In the genomic region with DNA sequence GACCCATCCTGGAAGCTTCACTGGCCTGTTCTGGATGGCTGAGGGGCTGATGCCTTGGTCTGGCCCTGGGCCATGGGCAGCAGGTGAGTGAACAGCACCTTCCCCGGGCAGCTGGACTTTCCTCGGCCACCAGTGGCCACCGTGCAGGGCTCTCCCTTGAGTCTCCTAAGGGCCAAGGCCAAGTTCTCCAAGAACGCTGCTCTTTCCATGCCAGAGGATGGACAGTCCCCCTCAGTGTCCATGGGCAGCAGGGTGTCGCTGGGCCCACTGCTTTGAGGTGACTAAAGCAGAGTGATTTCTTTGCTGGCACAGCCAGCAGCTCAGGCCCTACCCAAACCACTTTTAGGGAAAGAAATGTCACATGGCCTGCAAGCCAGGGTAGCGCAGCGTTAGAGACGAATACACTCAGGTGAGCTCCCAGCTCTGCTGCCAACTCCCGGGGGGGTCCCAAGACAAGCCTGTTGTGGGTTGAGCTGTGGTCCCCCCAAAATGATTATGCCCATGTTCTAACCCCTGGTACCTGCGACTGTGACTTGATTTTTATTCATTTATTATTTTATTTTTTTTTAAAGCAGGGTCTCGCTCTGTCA, we compare ENCODE assay signal across 18 cellular contexts. TPM values are rescaled to one million over a fixed set of nuclear protein-coding genes. Genes with fewer than 3 reads are reported as not detected.
DNase-seq lines count a peak whose midpoint lies in the region; ATAC-seq, FAIRE-seq and TF ChIP-seq lines count a peak whose summit lies in the region.
"Had no signal": no experiment of that assay in that cellular context is flagged by ENCODE, and none has a peak within 500 bp of the region (broad histone marks: within the 10 kb centered on the region; RNA-seq: fewer than 3 reads in every experiment).

No MANE protein-coding gene starts in this region.

- no peak overlapping the region for H3K27ac ChIP-seq in IMR-90 (ENCODE audit: insufficient read depth, low read length)
- no peak overlapping the region for H3K27ac ChIP-seq in H1 (ENCODE audit: low read depth, low read length)
- no peak overlapping the region for H3K27ac ChIP-seq in neuronal stem cell (replicated peaks; ENCODE audit: low read length)

- H3K9me1 ChIP-seq in IMR-90 (ENCODE audit: insufficient read depth, low read length) = peaks cover 20% of the 10 kb centered on the region

- H2AK9ac ChIP-seq in IMR-90 (replicated peaks; ENCODE audit: low read depth, low read length, poor library complexity) = no peak overlapping the region

- no peak overlapping the region for H4K91ac ChIP-seq in IMR-90 (ENCODE audit: insufficient read depth, low read depth, low read length)
- no peak overlapping the region for H4K91ac ChIP-seq in H1 (replicated peaks; ENCODE audit: insufficient read length, low read length)
- no peak overlapping the region for H4K91ac ChIP-seq in neuronal stem cell (ENCODE audit: low read depth, low read length, poor library complexity)

- H3K9ac ChIP-seq in IMR-90 (ENCODE audit: low read depth, low read length) = no peak overlapping the region
- no peak overlapping the region for H3K9ac ChIP-seq in H1 (replicated peaks in 1 of 4; ENCODE audit: extremely low read depth in 1 of 4, low read depth in 3 of 4, low read length in 3 of 4)
- no peak overlapping the region for H3K9ac ChIP-seq in neuronal stem cell (ENCODE audit: low read depth, low read length, poor library complexity)

- H2BK20ac ChIP-seq in IMR-90 (ENCODE audit: low read depth, low read length) (no peak overlapping the region), H1 (ENCODE audit: low read length) (no peak overlapping the region)

- H3K23ac ChIP-seq in IMR-90 (ENCODE audit: low read depth, low read length) = no peak overlapping the region
- no peak overlapping the region for H3K23ac ChIP-seq in H1 (ENCODE audit: insufficient read length)
- H3K23ac ChIP-seq in neuronal stem cell (ENCODE audit: low read depth, low read length, poor library complexity) = no peak overlapping the region

- H3K4me1 ChIP-seq in IMR-90 (ENCODE audit: control insufficient read depth, insufficient read depth, low read length) (peaks cover 9% of the 10 kb centered on the region), H1 (replicated peaks in 1 of 4; ENCODE audit: control insufficient read depth in 3 of 4, insufficient read depth in 4 of 4, low read length in 3 of 4) (peaks cover 3 to 12% (median 6%) of the 10 kb centered on the region in 4 experiments), neuronal stem cell (ENCODE audit: control insufficient read depth in 2 of 2, insufficient read depth in 1 of 2, low read depth in 1 of 2, low read length in 2 of 2) (peaks cover 8 to 12% of the 10 kb centered on the region in 2 donors)

- WGBS in IMR-90 (ENCODE audit: extremely low coverage in 2 of 2, insufficient read length in 1 of 2), 2 experiments = 95% methylated on average over 6 of the region's 11 CpGs; no CpG with 5 or more reads in 1 of the 2 experiments
- WGBS in H1 (ENCODE audit: extremely low coverage in 1 of 2, insufficient coverage in 1 of 2, insufficient read length in 1 of 2, insufficient replicate concordance in 2 of 2, low coverage in 1 of 2, low lambda C conversion rate in 2 of 2, missing lambda C conversion rate in 1 of 2), 2 experiments = 89% methylated on average over 10 of the region's 11 CpGs; no CpG with 5 or more reads in 1 of the 2 experiments
- no CpG with 5 or more reads among the region's 11 CpGs for WGBS in neuronal stem cell (ENCODE audit: extremely low coverage in 2 of 2, insufficient read length in 2 of 2, insufficient replicate concordance in 1 of 2), 2 donors

- H4K20me1 ChIP-seq in IMR-90 (ENCODE audit: insufficient read depth, low read length) (no peaks in the 10 kb centered on the region), H1 (replicated peaks in 1 of 2; ENCODE audit: control insufficient read depth in 1 of 2, insufficient read depth in 2 of 2, low read length in 2 of 2) (peaks cover 4 to 7% of the 10 kb centered on the region in 2 experiments)

- H3K14ac ChIP-seq in IMR-90 (replicated peaks; ENCODE audit: low read depth, low read length) = no peak overlapping the region
- no peak overlapping the region for H3K14ac ChIP-seq in H1 (ENCODE audit: insufficient read length)
- H3K14ac ChIP-seq in neuronal stem cell (ENCODE audit: low read length) = no peak overlapping the region

- TF ChIP-seq POLR2A in IMR-90 (IDR thresholded peaks at IDR 0.05; ENCODE audit: low read depth, low read length) (no peak), H1 (IDR thresholded peaks at IDR 0.05; ENCODE audit: control extremely low read depth in 1 of 2, low read depth in 2 of 2, low read length in 2 of 2) (no peak)

- H2BK12ac ChIP-seq in H1 (ENCODE audit: low read depth, low read length) (0 out of 2 replicates have a peak overlapping the region, but pooled peaks have one; percentile 39), neuronal stem cell (ENCODE audit: low read length) (peak overlapping the region; percentile 82)

- in situ Hi-C loops in IMR-90 (cut with MboI; ENCODE audit: low sequenced_read_pairs) = loop anchor here (25.0 kb wide), 1 partner anchor 352 kb away; no protein-coding TSS in a partner anchor

- no peak overlapping the region; the same call in 1 of the 2 replicates for H3K4ac ChIP-seq in IMR-90 (ENCODE audit: low read depth, low read length)
- H3K4ac ChIP-seq in H1 (replicated peaks; ENCODE audit: insufficient read length, low read depth, low read length) = no peak overlapping the region
- no peak overlapping the region for H3K4ac ChIP-seq in neuronal stem cell (ENCODE audit: low read length)

- H3K18ac ChIP-seq in IMR-90 (ENCODE audit: low read depth, low read length) = no peak overlapping the region
- no peak overlapping the region for H3K18ac ChIP-seq in H1 (ENCODE audit: extremely low read depth, low read length)
- peak overlapping the region; percentile 41 for H3K18ac ChIP-seq in neuronal stem cell (ENCODE audit: low read length)

- H4K8ac ChIP-seq in IMR-90 (ENCODE audit: low read depth in 2 of 2, low read length in 2 of 2) (no peak overlapping the region), H1 (ENCODE audit: extremely low read depth, insufficient read depth, low read length) (peak overlapping the region; percentile 35; the same call in 1 of the 2 replicates), neuronal stem cell (ENCODE audit: low read depth, low read length) (no peak overlapping the region)

- peaks cover 9 to 13% of the 10 kb centered on the region in 2 experiments for H3K79me2 ChIP-seq in H1 (ENCODE audit: control insufficient read depth in 1 of 2, insufficient read depth in 2 of 2, low read length in 2 of 2)

- intact Hi-C loops in IMR-90 (cut with micrococcal nuclease) = no loop called here

- H2BK5ac ChIP-seq in IMR-90 (ENCODE audit: low read depth, low read length, poor library complexity, severe bottlenecking) (no peak overlapping the region), H1 (ENCODE audit: low read depth, low read length) (no peak overlapping the region), neuronal stem cell (ENCODE audit: low read length) (peak overlapping the region; percentile 58)

- H2BK15ac ChIP-seq in IMR-90 (ENCODE audit: low read depth, low read length) (no peak overlapping the region), H1 (ENCODE audit: low read length) (no peak overlapping the region), neuronal stem cell (ENCODE audit: low read length) (peak overlapping the region; percentile 88)

- H3K36me3 ChIP-seq in IMR-90 (ENCODE audit: control insufficient read depth, insufficient read depth, low read length) (no peaks in the 10 kb centered on the region), H1 (ENCODE audit: control insufficient read depth in 2 of 4, insufficient read depth in 4 of 4, low read length in 3 of 4) (no peaks in the 10 kb centered on the region), neuronal stem cell (replicated peaks in 1 of 2; ENCODE audit: control insufficient read depth in 2 of 2, insufficient read depth in 2 of 2, low read length in 2 of 2) (no peaks in the 10 kb centered on the region)

- FAIRE-seq in H1 (lab: Jason Lieb, UNC) = no peak
- FAIRE-seq: GM12891, GM18507 had no signal

- H2BK120ac ChIP-seq in IMR-90 (ENCODE audit: low read depth, low read length) = no peak overlapping the region
- no peak overlapping the region for H2BK120ac ChIP-seq in H1 (replicated peaks; ENCODE audit: low read depth, low read length)
- peak overlapping the region; percentile 14 for H2BK120ac ChIP-seq in neuronal stem cell (ENCODE audit: low read depth, low read length)

- no peaks in the 10 kb centered on the region for H3K27me3 ChIP-seq in IMR-90 (ENCODE audit: control insufficient read depth, insufficient read depth, low read length)
- H3K27me3 ChIP-seq in H1 (replicated peaks in 1 of 4; ENCODE audit: control insufficient read depth in 3 of 4, extremely low read depth in 1 of 4, insufficient read depth in 3 of 4, low read length in 3 of 4) = no peaks in the 10 kb centered on the region
- no peaks in the 10 kb centered on the region for H3K27me3 ChIP-seq in neuronal stem cell (ENCODE audit: control insufficient read depth in 3 of 3, insufficient read depth in 3 of 3, low read depth in 1 of 3, low read length in 3 of 3)

- CTCF ChIA-PET in IMR-90 (lab: Yijun Ruan, JAX) = no interaction called here
- CTCF ChIA-PET in H1 (lab: Charles Lee; ENCODE audit: partially characterized antibody) = interaction anchor here (0.8 to 3.8 kb wide), 6 partner anchors 12 to 31 kb away, joined by 3 to 29 read pairs (median 4); no protein-coding TSS in a partner anchor

- no peak for TF ChIP-seq CTCF in IMR-90 (conservative IDR thresholded peaks at IDR 0.05; ENCODE audit: low read depth, low read length)
- no peak for TF ChIP-seq CTCF in H1 (IDR thresholded peaks at IDR 0.05; ENCODE audit: control extremely low read depth in 1 of 3, insufficient read depth in 1 of 3, low read depth in 1 of 3, low read length in 3 of 3)

- H3K4me2 ChIP-seq in IMR-90 (ENCODE audit: low read depth, low read length) (no peak overlapping the region), H1 (ENCODE audit: insufficient read depth in 1 of 2, low read depth in 2 of 2, low read length in 2 of 2) (no peak overlapping the region), neuronal stem cell (ENCODE audit: insufficient read depth, low read length, poor library complexity, severe bottlenecking) (no peak overlapping the region)

- no peak overlapping the region for H3K56ac ChIP-seq in IMR-90 (ENCODE audit: extremely low read depth, insufficient read depth, low read length)
- no peak overlapping the region for H3K56ac ChIP-seq in H1 (replicated peaks; ENCODE audit: insufficient read length, low read depth, low read length)

- peak overlapping the region; percentile 59; the same call in 1 of the 2 replicates for H2AK5ac ChIP-seq in IMR-90 (ENCODE audit: low read depth, low read length)
- H2AK5ac ChIP-seq in H1 (ENCODE audit: low read depth, low read length) = no peak overlapping the region
- H2AK5ac ChIP-seq in neuronal stem cell (ENCODE audit: low read depth, low read length) = peak overlapping the region; percentile 78

- H4K5ac ChIP-seq in IMR-90 (ENCODE audit: low read depth, low read length) = no peak overlapping the region
- H4K5ac ChIP-seq in H1 (ENCODE audit: insufficient read length, low read depth, low read length) = no peak overlapping the region

- DNase-seq in IMR-90 (no peak), H1 (ENCODE audit: low read depth in 1 of 2, low spot score in 2 of 2) (no peak), neuronal stem cell (ENCODE audit: low spot score) (no peak), 8988T (no peak)
- DNase-seq in activated CD4-positive, alpha-beta T cell treated with anti-CD3 and anti-CD28 coated beads for 4 hours = no peak
- DNase-seq: C1 segment of cervical spinal cord; Calu3; CD4-positive, alpha-beta memory T cell; COR-L47; DMS53; DMS79 treated with DMSO at 0.1 percent for 48 hours; GF-D8; GOT3; H7; HCEC 1CT had no signal

- TF ChIP-seq RAD21 in IMR-90 (IDR thresholded peaks at IDR 0.05; ENCODE audit: low read length) (no peak), H1 (IDR thresholded peaks at IDR 0.05 in 1 of 2, conservative IDR thresholded peaks at IDR 0.05 in 1 of 2; ENCODE audit: low read depth in 2 of 2, low read length in 2 of 2) (no peak)

- no peak for ATAC-seq in IMR-90 (ENCODE audit: low read depth)
- ATAC-seq in GM18873 (IDR thresholded peaks at IDR 0.05; ENCODE audit: low FRiP score, unreplicated experiment) = no peak

- H3K79me1 ChIP-seq in IMR-90 (ENCODE audit: low read depth in 1 of 2, low read length in 2 of 2) (peaks cover 0 to 19% of the 10 kb centered on the region in 2 experiments; a peak in 2 of 4 replicates), H1 (ENCODE audit: low read depth, low read length) (peaks cover 3% of the 10 kb centered on the region; the same call in 1 of the 2 replicates), neuronal stem cell (ENCODE audit: low read depth, low read length) (peaks cover 2% of the 10 kb centered on the region)

- dilution Hi-C loops in IMR-90 (cut with HindIII; ENCODE audit: low sequenced_read_pairs, unreplicated experiment) = no loop called here

- H2AFZ ChIP-seq in IMR-90 (replicated peaks; ENCODE audit: low read length, poor library complexity) (peak overlapping the region; percentile 58), H1 (ENCODE audit: low read length) (no peak overlapping the region), neuronal stem cell (ENCODE audit: low read length) (no peak overlapping the region)

- H3K23me2 ChIP-seq in H1 (ENCODE audit: low read depth, low read length) = peaks cover 6% of the 10 kb centered on the region; the same call in 1 of the 2 replicates

- no peak for TF ChIP-seq EP300 in H1 (IDR thresholded peaks at IDR 0.05; ENCODE audit: borderline replicate concordance in 1 of 2, low read depth in 2 of 2, low read length in 2 of 2)

- no peaks in the 10 kb centered on the region for H3K9me3 ChIP-seq in IMR-90 (ENCODE audit: control insufficient read depth, insufficient read depth, low read length)
- H3K9me3 ChIP-seq in H1 (ENCODE audit: insufficient read depth in 2 of 2, low read depth in 1 of 2, low read length in 1 of 2) = peaks cover 11% of the 10 kb centered on the region in 2 experiments
- peaks cover 1 to 5% of the 10 kb centered on the region in 2 donors for H3K9me3 ChIP-seq in neuronal stem cell (replicated peaks in 1 of 2; ENCODE audit: control insufficient read depth in 2 of 2, insufficient read depth in 1 of 2, low read depth in 1 of 2, low read length in 2 of 2)

- H3K4me3 ChIP-seq in IMR-90 (ENCODE audit: insufficient read depth, low read depth, low read length) (no peak overlapping the region), H1 (ENCODE audit: extremely low read depth in 1 of 4, insufficient read depth in 2 of 4, low read depth in 3 of 4, low read length in 4 of 4) (no peak overlapping the region), neuronal stem cell (ENCODE audit: low read length in 2 of 2) (no peak overlapping the region)

- POLR2A ChIA-PET in IMR-90 (lab: Charles Lee; ENCODE audit: unreplicated experiment) (no interaction called here), H1 (lab: Charles Lee; ENCODE audit: partially characterized antibody) (interaction anchor here (0.7 to 1.7 kb wide), 6 partner anchors 10 to 321 kb away, joined by 3 to 8 read pairs (median 4); no protein-coding TSS in a partner anchor)

- no TSS peak for BruUV-seq in IMR-90 (replicated peaks; lab: Mats Ljungman, UMichigan)

RNA-seq across cellular contexts. Expression of gene CARS1, which starts 3.3 kb away (rescaled TPM):
- 65.8 and 78.3 TPM in 2 replicates for total RNA-seq in IMR-90 (2012; rRNA removed)
- 62.5 and 72.7 TPM in 2 replicates for polyA plus RNA-seq in IMR-90 (2012; rRNA removed)
- polyA plus RNA-seq in IMR-90 (2012; cell fraction: cytosol; rRNA removed) = 42.2 and 49.8 TPM in 2 replicates
- polyA plus RNA-seq in IMR-90 (2012; cell fraction: nucleus; rRNA removed; ENCODE audit: low replicate concordance) = 168 and 280 TPM in 2 replicates
- 89.4 and 100 TPM in 2 replicates for total RNA-seq in H1 (2021; fragmentation: NEBNext Ultra II Directional; extraction: Animal tissue kit (Norgen Biotek cat#: 25700))
- 44.1 and 52.2 TPM in 2 replicates for polyA plus RNA-seq in H1 (2011; rRNA removed)
- 80.1 TPM for polyA plus RNA-seq in H1 (2011; cell fraction: cytosol; rRNA removed)
- polyA plus RNA-seq in H1 (2011; cell fraction: nucleus; rRNA removed) = 153 TPM
- 66.9 to 85.6 TPM (median 81.2 TPM) in 4 replicates for polyA plus RNA-seq in H1 (2012, experiment 1 of 2)
- polyA plus RNA-seq in H1 (2012, experiment 2 of 2) = 40.9 TPM
- 50.9 TPM for polyA plus RNA-seq in H1 (2013, experiment 1 of 2)
- polyA plus RNA-seq in H1 (2013, experiment 2 of 2) = 47.6 TPM
- 61.8 and 68.1 TPM in 2 replicates for polyA minus RNA-seq in H1 (2011; rRNA and poly(A)+ RNA removed)
- polyA minus RNA-seq in H1 (2011; cell fraction: cytosol; rRNA and poly(A)+ RNA removed) = 33.2 TPM
- polyA minus RNA-seq in H1 (2011; cell fraction: nucleus; rRNA and poly(A)+ RNA removed) = 83.4 TPM
- 21.3 TPM for polyA plus RNA-seq in neuronal stem cell (2013, experiment 1 of 2)
- 20.1 TPM for polyA plus RNA-seq in neuronal stem cell (2013, experiment 2 of 2)
